8 cellular contexts compared by ENCODE assay signal in the genomic region with DNA sequence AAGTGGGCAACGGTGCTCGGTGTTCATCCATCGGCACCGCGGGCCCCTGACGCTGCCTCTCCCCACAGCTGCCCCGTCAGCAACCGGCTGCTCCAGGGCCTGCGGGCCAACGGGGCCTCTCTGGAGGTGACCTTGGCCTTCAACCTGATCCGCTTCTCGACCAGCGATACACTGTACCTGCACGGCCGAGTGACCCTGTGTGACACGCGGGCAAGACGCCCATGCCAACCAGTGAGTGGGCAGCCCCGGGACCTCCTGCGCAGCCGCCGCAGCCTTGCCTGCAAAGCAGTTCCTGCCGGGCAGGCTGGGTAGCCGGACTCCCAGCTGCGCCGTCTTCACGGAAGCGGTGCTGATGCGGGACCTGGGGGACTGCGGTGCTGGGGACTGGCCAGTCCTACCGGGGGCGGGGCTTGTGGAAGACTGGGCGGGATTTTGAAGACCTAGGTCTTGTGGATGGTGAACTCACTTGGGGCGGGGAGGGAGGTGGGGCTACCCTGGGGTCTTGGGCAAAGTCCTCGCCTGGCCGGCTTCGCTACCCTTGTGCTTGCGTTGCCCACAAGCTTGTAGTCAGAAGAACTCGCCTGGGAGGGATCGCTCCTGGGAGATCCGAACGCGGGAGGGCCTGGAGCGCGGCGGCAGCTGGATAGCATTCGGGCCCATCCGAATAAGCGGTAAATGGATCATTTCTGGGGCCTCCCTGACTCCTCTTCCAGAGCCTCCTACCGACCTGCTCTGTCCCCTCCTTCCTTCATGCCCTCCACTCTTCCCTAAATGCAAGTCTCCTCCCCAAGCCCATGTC. TPM values are rescaled to one million over a fixed set of nuclear protein-coding genes. Genes with fewer than 3 reads are reported as not detected.
DNase-seq lines count a peak whose midpoint lies in the region; ATAC-seq and TF ChIP-seq lines count a peak whose summit lies in the region.

No MANE protein-coding gene starts in this region.

- DNase-seq in activated CD4-positive, alpha-beta memory T cell treated with anti-CD3 and anti-CD28 coated beads for 36 hours: peak; percentile 70
- DNase-seq in lower lobe of right lung: peak; percentile 78
- DNase-seq in stimulated activated CD4-positive, alpha-beta T cell treated with anti-CD3 and anti-CD28 coated beads, Interleukin-4, amount 100 ng/mL, for 1 hour: peak; percentile 51
- no peak for DNase-seq in RWPE1 (ENCODE audit: low spot score)

- no peaks in the 10 kb centered on the region for H3K36me3 Mint-ChIP-seq in activated CD4-positive, alpha-beta memory T cell treated with anti-CD3 and anti-CD28 coated beads for 36 hours

- H3K36me3 ChIP-seq in ES-I3 (ENCODE audit: insufficient read depth, low read length) (no peaks in the 10 kb centered on the region), ectodermal cell (ENCODE audit: control insufficient read depth, insufficient read depth, low read length) (no peaks in the 10 kb centered on the region), lower lobe of right lung (no peaks in the 10 kb centered on the region)

- intact Hi-C loops in activated CD4-positive, alpha-beta memory T cell treated with anti-CD3 and anti-CD28 coated beads for 36 hours (cut with micrococcal nuclease): no loop called here
- intact Hi-C loops in lower lobe of right lung (cut with DNase I): no loop called here

- POLR2A ChIA-PET in activated CD4-positive, alpha-beta memory T cell treated with anti-CD3 and anti-CD28 coated beads for 36 hours (lab: Charles Lee): no interaction called here
- POLR2A ChIA-PET in RWPE1 (lab: Yijun Ruan, JAX; ENCODE audit: low non-redundant PET): no interaction called here

- ATAC-seq in lower lobe of right lung (peak; percentile 89 to 92), GM18868 (IDR thresholded peaks at IDR 0.05; ENCODE audit: unreplicated experiment) (no peak), HG02588 (IDR thresholded peaks at IDR 0.05; ENCODE audit: unreplicated experiment) (no peak)

- peaks cover 21% of the 10 kb centered on the region for H3K27me3 Mint-ChIP-seq in activated CD4-positive, alpha-beta memory T cell treated with anti-CD3 and anti-CD28 coated beads for 36 hours

- H3K4me3 Mint-ChIP-seq in activated CD4-positive, alpha-beta memory T cell treated with anti-CD3 and anti-CD28 coated beads for 36 hours: peak overlapping the region; percentile 49

- H3K4me3 ChIP-seq in ectodermal cell (ENCODE audit: insufficient read depth, low read depth, low read length): peak overlapping the region; percentile 35
- H3K4me3 ChIP-seq in lower lobe of right lung: peak overlapping the region; percentile 49

- peak overlapping the region; percentile 79 for H3K9ac ChIP-seq in ES-I3 (ENCODE audit: low read depth, low read length)

- WGBS in ectodermal cell, 2 experiments: 24% methylated on average over 50 of the region's 50 CpGs

- peaks cover 5% of the 10 kb centered on the region for H3K4me1 Mint-ChIP-seq in activated CD4-positive, alpha-beta memory T cell treated with anti-CD3 and anti-CD28 coated beads for 36 hours (ENCODE audit: low read depth)

- H3K27ac ChIP-seq in ectodermal cell (ENCODE audit: insufficient read depth, low read depth, low read length, poor library complexity, severe bottlenecking) (no peak overlapping the region), lower lobe of right lung (no peak overlapping the region), RWPE1 (no peak overlapping the region)

- H3K4me1 ChIP-seq in ES-I3 (ENCODE audit: insufficient read depth, low read length): no peaks in the 10 kb centered on the region
- no peaks in the 10 kb centered on the region for H3K4me1 ChIP-seq in ectodermal cell (ENCODE audit: control insufficient read depth, insufficient read depth, low read length)
- peaks cover 13% of the 10 kb centered on the region for H3K4me1 ChIP-seq in lower lobe of right lung

- H3K9me3 ChIP-seq in ES-I3 (ENCODE audit: control insufficient read depth, insufficient read depth, low read length) (no peaks in the 10 kb centered on the region), ectodermal cell (ENCODE audit: control insufficient read depth, low read length) (no peaks in the 10 kb centered on the region), lower lobe of right lung (no peaks in the 10 kb centered on the region)

- CTCF ChIA-PET in activated CD4-positive, alpha-beta memory T cell treated with anti-CD3 and anti-CD28 coated beads for 36 hours (lab: Charles Lee): interaction anchor here (1.0 to 1.2 kb wide), 2 partner anchors 8 to 10 kb away, joined by 3 to 5 read pairs; partner anchors contain the start of gene CEP85
- CTCF ChIA-PET in RWPE1 (lab: Yijun Ruan, JAX): interaction anchor here (0.6 kb wide), 3 partner anchors 8 to 96 kb away, joined by 3 read pairs; no protein-coding TSS in a partner anchor

- TF ChIP-seq CTCF in lower lobe of right lung (IDR thresholded peaks at IDR 0.05) (no peak), RWPE1 (conservative IDR thresholded peaks at IDR 0.05; ENCODE audit: low read depth) (no peak)

- no peak overlapping the region for H3K27ac Mint-ChIP-seq in activated CD4-positive, alpha-beta memory T cell treated with anti-CD3 and anti-CD28 coated beads for 36 hours

- H3K9me3 Mint-ChIP-seq in activated CD4-positive, alpha-beta memory T cell treated with anti-CD3 and anti-CD28 coated beads for 36 hours: no peaks in the 10 kb centered on the region

- H3K27me3 ChIP-seq in ectodermal cell (ENCODE audit: control insufficient read depth, insufficient read depth, low read length, poor library complexity, severe bottlenecking) (peaks cover 50% of the 10 kb centered on the region), lower lobe of right lung (ENCODE audit: low read depth) (peaks cover 11% of the 10 kb centered on the region)

RNA-seq across cellular contexts. Expression of gene CEP85, which starts 8.8 kb away (rescaled TPM):
- 10 to 100 TPM; 30.3 to 32.6 TPM for total RNA-seq in activated CD4-positive, alpha-beta memory T cell treated with anti-CD3 and anti-CD28 coated beads for 36 hours
- 44.6 TPM for polyA plus RNA-seq in ectodermal cell (2013, experiment 1 of 4)
- 35.6 TPM for polyA plus RNA-seq in ectodermal cell (2013, experiment 2 of 4)
- 33.1 TPM for polyA plus RNA-seq in ectodermal cell (2013, experiment 3 of 4)
- 33.2 TPM for polyA plus RNA-seq in ectodermal cell (2013, experiment 4 of 4)
- 10.2 TPM for total RNA-seq in lower lobe of right lung

RNA-seq across cellular contexts. Expression of gene CATSPER4, which starts 34.8 kb away (rescaled TPM):
- total RNA-seq in activated CD4-positive, alpha-beta memory T cell treated with anti-CD3 and anti-CD28 coated beads for 36 hours: not detected
- not detected for polyA plus RNA-seq in ectodermal cell (2013, experiment 1 of 4)
- polyA plus RNA-seq in ectodermal cell (2013, experiment 2 of 4): 0.20 TPM
- polyA plus RNA-seq in ectodermal cell (2013, experiment 3 of 4): 0.16 TPM
- 0.20 TPM for polyA plus RNA-seq in ectodermal cell (2013, experiment 4 of 4)
- total RNA-seq in lower lobe of right lung: not detected

RNA-seq across cellular contexts. Expression of gene CNKSR1, which starts 47.9 kb away (rescaled TPM):
- 1 to 10 TPM; 1.3 to 1.5 TPM for total RNA-seq in activated CD4-positive, alpha-beta memory T cell treated with anti-CD3 and anti-CD28 coated beads for 36 hours
- polyA plus RNA-seq in ectodermal cell (2013, experiment 1 of 4): 18.1 TPM
- 17.3 TPM for polyA plus RNA-seq in ectodermal cell (2013, experiment 2 of 4)
- polyA plus RNA-seq in ectodermal cell (2013, experiment 3 of 4): 12.7 TPM
- 11.6 TPM for polyA plus RNA-seq in ectodermal cell (2013, experiment 4 of 4)
- 25.0 TPM for total RNA-seq in lower lobe of right lung

RNA-seq across cellular contexts. Expression of gene ZNF593OS, which starts 53.6 kb away (rescaled TPM):
- not detected for total RNA-seq in activated CD4-positive, alpha-beta memory T cell treated with anti-CD3 and anti-CD28 coated beads for 36 hours
- polyA plus RNA-seq in ectodermal cell (2013, experiment 1 of 4): 7.4 TPM
- polyA plus RNA-seq in ectodermal cell (2013, experiment 2 of 4): 10.7 TPM
- polyA plus RNA-seq in ectodermal cell (2013, experiment 3 of 4): 5.2 TPM
- polyA plus RNA-seq in ectodermal cell (2013, experiment 4 of 4): 8.1 TPM
- not detected for total RNA-seq in lower lobe of right lung

RNA-seq across cellular contexts. Expression of gene SH3BGRL3, which starts 54.7 kb away (rescaled TPM):
- 100 to 1,000 TPM; 305 to 320 TPM for total RNA-seq in activated CD4-positive, alpha-beta memory T cell treated with anti-CD3 and anti-CD28 coated beads for 36 hours
- 170 TPM for polyA plus RNA-seq in ectodermal cell (2013, experiment 1 of 4)
- 171 TPM for polyA plus RNA-seq in ectodermal cell (2013, experiment 2 of 4)
- polyA plus RNA-seq in ectodermal cell (2013, experiment 3 of 4): 175 TPM
- polyA plus RNA-seq in ectodermal cell (2013, experiment 4 of 4): 184 TPM
- total RNA-seq in lower lobe of right lung: 204 TPM

Comparison
In these comparisons a context has a peak if more than half of its experiments do, and no peak if none do; other contexts are left out.
1. ATAC-seq: peak in lower lobe of right lung (2 of 2); none in GM18868 (single experiment) and HG02588 (single experiment).
2. RNA of gene CNKSR1, which starts 47.9 kb away (total RNA-seq): 25.0 TPM in lower lobe of right lung (single experiment); 1.3 to 1.5 TPM in activated CD4-positive, alpha-beta memory T cell treated with anti-CD3 and anti-CD28 coated beads for 36 hours; every median in the first group is over 10 times any median in the second.